11 cellular contexts compared by ENCODE assay signal in genomic region chr4:36414248-36414647, GRCh38.
DNase-seq lines count a peak whose midpoint lies in the region; TF ChIP-seq lines count a peak whose summit lies in the region.
"Had no signal": no experiment of that assay in that cellular context is flagged by ENCODE, and none has a peak within 500 bp of the region (broad histone marks: within the 10 kb centered on the region; RNA-seq: fewer than 3 reads in every experiment).

No MANE protein-coding gene starts in this region.

- peak; percentile 68 for TF ChIP-seq CTCF in LNCAP (IDR thresholded peaks at IDR 0.05)
- TF ChIP-seq CTCF in astrocyte of the cerebellum (IDR thresholded peaks at IDR 0.05; ENCODE audit: low read depth, low read length, missing control alignments), result peak; percentile 9
- TF ChIP-seq CTCF in osteocyte (IDR thresholded peaks at IDR 0.05), result peak; percentile 47

- no peaks in the 10 kb centered on the region for H3K36me3 Mint-ChIP-seq in osteocyte (ENCODE audit: unreplicated experiment)

- no peak overlapping the region for H3K4me3 ChIP-seq in astrocyte of the cerebellum (ENCODE audit: low read depth, low read length)
- H3K4me3 ChIP-seq: HAP-1, thoracic aorta had no signal

- peaks cover 34% of the 10 kb centered on the region for H3K27me3 Mint-ChIP-seq in osteocyte (ENCODE audit: unreplicated experiment)

- peak; percentile 38 for DNase-seq in DMS 273 (lab: John Stamatoyannopoulos, UW; ENCODE audit: unreplicated experiment)
- no peak for DNase-seq in DMS 273 treated with DMSO at 0.1 percent for 48 hours (lab: John Stamatoyannopoulos, UW)
- DNase-seq in astrocyte of the cerebellum (ENCODE audit: low read depth), result no peak
- no peak for DNase-seq in osteocyte (ENCODE audit: extremely low spot score, unreplicated experiment)
- DNase-seq in NCI-H1092 (lab: John Stamatoyannopoulos, UW), result no peak
- DNase-seq in globus pallidus (ENCODE audit: low spot score), result no peak
- DNase-seq in iPS-NIHi11 (ENCODE audit: low spot score), result no peak
- DNase-seq: activated CD4-positive, alpha-beta T cell treated with anti-CD3 and anti-CD28 coated beads for 36 hours had no signal

- no peaks in the 10 kb centered on the region for H3K4me1 Mint-ChIP-seq in osteocyte (ENCODE audit: unreplicated experiment)
- H3K4me1 Mint-ChIP-seq: activated CD4-positive, alpha-beta T cell treated with anti-CD3 and anti-CD28 coated beads for 36 hours had no signal

- no peak overlapping the region for H3K27ac Mint-ChIP-seq in osteocyte (ENCODE audit: unreplicated experiment)
- H3K27ac Mint-ChIP-seq: activated CD4-positive, alpha-beta T cell treated with anti-CD3 and anti-CD28 coated beads for 36 hours had no signal

- in situ Hi-C loops in astrocyte of the cerebellum (cut with HindIII; ENCODE audit: low sequenced_read_pairs), result no loop called here

- no peaks in the 10 kb centered on the region for H3K9me3 Mint-ChIP-seq in osteocyte (ENCODE audit: unreplicated experiment)

- H3K4me3 Mint-ChIP-seq in osteocyte (ENCODE audit: unreplicated experiment), result no peak overlapping the region
- H3K4me3 Mint-ChIP-seq: activated CD4-positive, alpha-beta T cell treated with anti-CD3 and anti-CD28 coated beads for 36 hours had no signal

Comparison
In these comparisons a context has a peak if more than half of its experiments do, and no peak if none do; other contexts are left out.
1. CTCF ChIP-seq: peak in every context shown above with its lines; median percentile 68 in LNCAP; 47 in osteocyte; 9 in astrocyte of the cerebellum.